Comparison of ENCODE assay signal across 1 cellular context in genomic region chr7:150322833-150323681, GRCh38.
TF ChIP-seq lines count a peak whose summit lies in the region.

Gene ACTR3C, minus strand, starts transcription at chr7:150323545. Its CDS starts 28,249 bp downstream, at chr7:150295296.
Gene LRRC61, plus strand, starts transcription at chr7:150323355. Its CDS starts 13,507 bp downstream, at chr7:150336862.

TF ChIP-seq in HepG2, 621 proteins besides CTCF, POLR2A, EP300 and RAD21 (continued from another document):
- peak; percentile 93 for TF ChIP-seq MAX (IDR thresholded peaks at IDR 0.05)
